In genomic region chr5:116944171-116944570, GRCh38 we compare ENCODE assay signal across 1 cellular context.
TF ChIP-seq lines count a peak whose summit lies in the region.

No MANE protein-coding gene starts in this region.

TF ChIP-seq in GM23338, 12 proteins besides CTCF, POLR2A, EP300 and RAD21 (continued from another document):
- no peak for TF ChIP-seq ETS1 (IDR thresholded peaks at IDR 0.05)
- no peak for TF ChIP-seq JUNB (IDR thresholded peaks at IDR 0.05; ENCODE audit: unreplicated experiment)
- TF ChIP-seq REST (IDR thresholded peaks at IDR 0.05; ENCODE audit: unreplicated experiment) = no peak
